ENCODE assay signal across 15 cellular contexts in genomic region chr16:4071686-4072561, GRCh38.
"Had no signal": no experiment of that assay in that cellular context is flagged by ENCODE, and none has a peak within 500 bp of the region (broad histone marks: within the 10 kb centered on the region; RNA-seq: fewer than 3 reads in every experiment).

No MANE protein-coding gene starts in this region.

- H3K4me3 ChIP-seq: colonic mucosa, heart left ventricle, left lung, tibial nerve had no signal

- H3K27me3 ChIP-seq: colonic mucosa, heart left ventricle, left lung, tibial nerve had no signal

- H3K36me3 Mint-ChIP-seq: stimulated activated effector memory CD8-positive, alpha-beta T cell treated with anti-CD3 and anti-CD28 coated beads, Interleukin-12 subunit alpha, Interleukin-12 subunit beta, amount 100 ng/mL, for 72 hours had no signal

- H3K36me3 ChIP-seq: colonic mucosa, left lung had no signal

- H3K27ac Mint-ChIP-seq: activated CD4-positive, alpha-beta memory T cell treated with anti-CD3 and anti-CD28 coated beads, Interleukin-2, amount 10 ng/mL, durations not matched to agents 7 days and 5 days; activated CD4-positive, alpha-beta T cell treated with anti-CD3 and anti-CD28 coated beads for 36 hours; activated naive CD8-positive, alpha-beta T cell treated with anti-CD3 and anti-CD28 coated beads, Interleukin-2, amount 50 U/mL, for 24 hours; stimulated activated effector memory CD8-positive, alpha-beta T cell treated with anti-CD3 and anti-CD28 coated beads, Interleukin-12 subunit alpha, Interleukin-12 subunit beta, amount 100 ng/mL, for 72 hours had no signal

- H3K27ac ChIP-seq: colonic mucosa, heart left ventricle, left lung, tibial nerve, VCaP had no signal

- H3K4me3 Mint-ChIP-seq: activated CD4-positive, alpha-beta memory T cell treated with anti-CD3 and anti-CD28 coated beads, Interleukin-2, amount 10 ng/mL, durations not matched to agents 7 days and 5 days; activated CD4-positive, alpha-beta T cell treated with anti-CD3 and anti-CD28 coated beads for 36 hours; activated naive CD8-positive, alpha-beta T cell treated with anti-CD3 and anti-CD28 coated beads, Interleukin-2, amount 50 U/mL, for 24 hours; stimulated activated effector memory CD8-positive, alpha-beta T cell treated with anti-CD3 and anti-CD28 coated beads, Interleukin-12 subunit alpha, Interleukin-12 subunit beta, amount 100 ng/mL, for 72 hours had no signal

- H3K9me3 ChIP-seq: colonic mucosa, heart left ventricle, left lung, tibial nerve had no signal

- H3K4me1 Mint-ChIP-seq: stimulated activated effector memory CD8-positive, alpha-beta T cell treated with anti-CD3 and anti-CD28 coated beads, Interleukin-12 subunit alpha, Interleukin-12 subunit beta, amount 100 ng/mL, for 72 hours had no signal

- H3K27me3 Mint-ChIP-seq: activated CD4-positive, alpha-beta T cell treated with anti-CD3 and anti-CD28 coated beads for 36 hours; activated naive CD8-positive, alpha-beta T cell treated with anti-CD3 and anti-CD28 coated beads, Interleukin-2, amount 50 U/mL, for 24 hours had no signal

- DNase-seq: activated CD4-positive, alpha-beta memory T cell treated with anti-CD3 and anti-CD28 coated beads, Interleukin-2, amount 10 ng/mL, durations not matched to agents 7 days and 5 days; activated CD4-positive, alpha-beta T cell treated with anti-CD3 and anti-CD28 coated beads for 36 hours; activated gamma-delta T cell treated with Interleukin-2 at 50 U/mL for 16 hours; activated naive CD8-positive, alpha-beta T cell treated with anti-CD3 and anti-CD28 coated beads, Interleukin-2, amount 50 U/mL, for 24 hours; activated T-cell treated with anti-CD3 and anti-CD28 coated beads, Interleukin-2, amount 50 U/mL, for 48 hours; colonic mucosa; heart left ventricle; islet precursor cell; left lung; mesendoderm; posterior cingulate gyrus; T-helper 9 cell had no signal

- H3K9me3 Mint-ChIP-seq: activated CD4-positive, alpha-beta memory T cell treated with anti-CD3 and anti-CD28 coated beads, Interleukin-2, amount 10 ng/mL, durations not matched to agents 7 days and 5 days; activated naive CD8-positive, alpha-beta T cell treated with anti-CD3 and anti-CD28 coated beads, Interleukin-2, amount 50 U/mL, for 24 hours; stimulated activated effector memory CD8-positive, alpha-beta T cell treated with anti-CD3 and anti-CD28 coated beads, Interleukin-12 subunit alpha, Interleukin-12 subunit beta, amount 100 ng/mL, for 72 hours had no signal

- H3K4me1 ChIP-seq: colonic mucosa, left lung had no signal
